In genomic region chr10:96765406-96766240, GRCh38 we compare ENCODE assay signal across 8 cellular contexts. TPM values are rescaled to one million over a fixed set of nuclear protein-coding genes. Genes with fewer than 3 reads are reported as not detected.
DNase-seq lines count a peak whose midpoint lies in the region; ATAC-seq and TF ChIP-seq lines count a peak whose summit lies in the region.

No MANE protein-coding gene starts in this region.

- peak overlapping the region; percentile 54 for H3K4me3 ChIP-seq in DOHH2 (ENCODE audit: low read length)
- H3K4me3 ChIP-seq in SU-DHL-6 (ENCODE audit: insufficient read depth, low read length, poor library complexity, severe bottlenecking): no peak overlapping the region
- no peak overlapping the region for H3K4me3 ChIP-seq in heart right ventricle

- intact Hi-C loops in heart right ventricle (cut with DNase I): loop anchor here in 8 of 10 donors (1.0 to 10.0 kb wide), 10 partner anchors 59 to 272 kb away; partner anchors contain the start of gene LCOR (in 1 of the 8)
- intact Hi-C loops in sciatic nerve (cut with DNase I): no loop called here

- peak; percentile 99 for TF ChIP-seq CTCF in DOHH2 (IDR thresholded peaks at IDR 0.05; ENCODE audit: low read depth, low read length, poor library complexity, severe bottlenecking)
- TF ChIP-seq CTCF in SU-DHL-6 (IDR thresholded peaks at IDR 0.05; ENCODE audit: insufficient read depth, low read length, poor library complexity, severe bottlenecking): peak; percentile 97
- peak; percentile 51 to 85 (median 74) for TF ChIP-seq CTCF in heart right ventricle (IDR thresholded peaks at IDR 0.05)

- DNase-seq in activated naive CD4-positive, alpha-beta T cell treated with anti-CD3 and anti-CD28 coated beads, Interleukin-2, amount 50 U/mL, for 72 hours (ENCODE audit: low spot score in 2 of 2): peak; percentile 66 to 78
- peak; percentile 48 to 69 for DNase-seq in heart right ventricle
- DNase-seq in sciatic nerve (ENCODE audit: low spot score): peak; percentile 75
- DNase-seq in NCI-H1048 (lab: John Stamatoyannopoulos, UW): no peak

- H3K4me1 ChIP-seq in DOHH2 (ENCODE audit: control insufficient read depth, low read length) (peaks cover 57% of the 10 kb centered on the region), heart right ventricle (peaks cover 0 to 5% (median 0%) of the 10 kb centered on the region in 9 donors)

- H3K4me2 ChIP-seq in DOHH2 (ENCODE audit: low read length) (peak overlapping the region; percentile 64), SU-DHL-6 (ENCODE audit: low read depth, low read length, poor library complexity, severe bottlenecking) (no peak overlapping the region)

- H3K27ac ChIP-seq in DOHH2 (ENCODE audit: low read depth, low read length) (peak overlapping the region; percentile 87), SU-DHL-6 (ENCODE audit: low read depth, low read length) (no peak overlapping the region), heart right ventricle (no peak overlapping the region)

- no peaks in the 10 kb centered on the region for H3K36me3 Mint-ChIP-seq in activated naive CD4-positive, alpha-beta T cell treated with anti-CD3 and anti-CD28 coated beads, Interleukin-2, amount 50 U/mL, for 72 hours

- ATAC-seq in HG03521 (IDR thresholded peaks at IDR 0.05; ENCODE audit: unreplicated experiment) (peak; percentile 54), heart right ventricle (peak in 5 of 8 donors; percentile 60 to 69 (median 66)), sciatic nerve (peak; percentile 50), GM18858 (IDR thresholded peaks at IDR 0.05; ENCODE audit: unreplicated experiment) (no peak)
- ATAC-seq in activated naive CD4-positive, alpha-beta T cell treated with anti-CD3 and anti-CD28 coated beads, Interleukin-2, amount 50 U/mL, for 72 hours: peak; percentile 85 to 89

- H3K36me3 ChIP-seq in DOHH2 (ENCODE audit: control insufficient read depth, low read length) (peaks cover 15% of the 10 kb centered on the region), SU-DHL-6 (ENCODE audit: low read length) (no peaks in the 10 kb centered on the region), heart right ventricle (no peaks in the 10 kb centered on the region)

- H3K27me3 ChIP-seq in DOHH2 (ENCODE audit: control insufficient read depth, low read length) (no peaks in the 10 kb centered on the region), SU-DHL-6 (ENCODE audit: low read length) (no peaks in the 10 kb centered on the region), heart right ventricle (peaks cover 0 to 5% (median 0%) of the 10 kb centered on the region in 7 donors)

- no peak overlapping the region for H2AFZ ChIP-seq in SU-DHL-6 (ENCODE audit: low read depth, low read length, severe bottlenecking)

- H3K79me2 ChIP-seq in DOHH2 (ENCODE audit: control insufficient read depth, low read length) (peaks cover 40% of the 10 kb centered on the region), SU-DHL-6 (ENCODE audit: insufficient read depth, low read length) (no peaks in the 10 kb centered on the region)

- no peaks in the 10 kb centered on the region for H3K9me2 ChIP-seq in DOHH2 (replicated peaks; ENCODE audit: control insufficient read depth, low read length)
- no peaks in the 10 kb centered on the region for H3K9me2 ChIP-seq in SU-DHL-6 (replicated peaks; ENCODE audit: insufficient read depth, low read length)

- no peak overlapping the region for H3K27ac Mint-ChIP-seq in activated naive CD4-positive, alpha-beta T cell treated with anti-CD3 and anti-CD28 coated beads, Interleukin-2, amount 50 U/mL, for 72 hours

- WGBS in heart right ventricle, 2 donors: 50 to 60% methylated on average over 9 of the region's 9 CpGs

- H3F3A ChIP-seq in DOHH2 (ENCODE audit: control insufficient read depth, insufficient read depth) (peaks cover 35% of the 10 kb centered on the region), SU-DHL-6 (ENCODE audit: insufficient read depth) (0 out of 2 replicates have a peak, but pooled peaks cover 5% of the 10 kb centered on the region)

- H4K20me1 ChIP-seq in DOHH2 (ENCODE audit: control insufficient read depth, insufficient read depth, low read depth, low read length) (no peaks in the 10 kb centered on the region), SU-DHL-6 (ENCODE audit: low read depth, low read length) (no peaks in the 10 kb centered on the region)

- H3K9me3 ChIP-seq in DOHH2 (ENCODE audit: control insufficient read depth, insufficient read depth, low read length) (peaks cover 5% of the 10 kb centered on the region; the same call in 1 of the 2 replicates), SU-DHL-6 (ENCODE audit: insufficient read depth, low read length) (no peaks in the 10 kb centered on the region), heart right ventricle (peaks cover 0 to 2% (median 0%) of the 10 kb centered on the region in 11 donors)

- H3K9ac ChIP-seq in SU-DHL-6 (ENCODE audit: low read length): no peak overlapping the region

- H3K9me3 Mint-ChIP-seq in activated naive CD4-positive, alpha-beta T cell treated with anti-CD3 and anti-CD28 coated beads, Interleukin-2, amount 50 U/mL, for 72 hours: no peaks in the 10 kb centered on the region

RNA-seq across cellular contexts. Expression of gene PIK3AP1, which starts 45.3 kb away (rescaled TPM):
- 1 to 10 TPM in 1 of 2 donors, under 1 TPM in 1; 0.87 to 9.1 TPM for total RNA-seq in activated naive CD4-positive, alpha-beta T cell treated with anti-CD3 and anti-CD28 coated beads, Interleukin-2, amount 50 U/mL, for 72 hours
- total RNA-seq in heart right ventricle (10 to 100 TPM in 1 of 10 donors, 1 to 10 TPM in 9; 2.4 to 22.1 (median 4.4) TPM), sciatic nerve (13.8 TPM)
- polyA plus RNA-seq in heart right ventricle: 1 to 10 TPM; 1.0 to 1.5 TPM
